In the genomic region with DNA sequence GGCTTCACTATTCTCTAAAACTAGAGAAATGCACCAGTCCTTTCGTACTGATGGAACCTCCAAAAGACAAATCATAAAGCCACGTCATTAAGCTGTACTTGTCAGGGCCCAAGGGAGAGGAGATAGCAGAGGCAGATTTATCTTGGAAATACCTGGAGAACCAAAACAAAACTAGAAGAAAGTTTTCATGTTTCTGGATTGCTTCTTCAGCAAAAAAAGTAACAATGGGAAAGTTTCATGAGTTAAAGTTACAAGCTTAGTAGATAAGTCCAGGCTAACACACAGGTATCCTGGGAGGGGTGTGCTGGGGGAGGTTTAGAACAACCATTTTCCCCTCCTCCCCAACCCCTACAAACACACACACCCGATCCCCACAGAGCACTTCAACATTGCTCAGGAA, we compare ENCODE assay signal across 19 cellular contexts. TPM values are rescaled to one million over a fixed set of nuclear protein-coding genes. Genes with fewer than 3 reads are reported as not detected.
DNase-seq lines count a peak whose midpoint lies in the region; ATAC-seq, FAIRE-seq and TF ChIP-seq lines count a peak whose summit lies in the region.
"Had no signal": no experiment of that assay in that cellular context is flagged by ENCODE, and none has a peak within 500 bp of the region (broad histone marks: within the 10 kb centered on the region; RNA-seq: fewer than 3 reads in every experiment).

No MANE protein-coding gene starts in this region.

- H3K9me3 ChIP-seq in HepG2 (ENCODE audit: low read length): no peaks in the 10 kb centered on the region
- no peaks in the 10 kb centered on the region for H3K9me3 ChIP-seq in right lobe of liver
- no peaks in the 10 kb centered on the region for H3K9me3 ChIP-seq in T-helper 17 cell (ENCODE audit: control insufficient read depth, low read length, poor library complexity, severe bottlenecking)
- H3K9me3 ChIP-seq in hepatocyte (ENCODE audit: low read depth): no peaks in the 10 kb centered on the region
- H3K9me3 ChIP-seq: BE2C, SJSA1 had no signal

- H2AFZ ChIP-seq in HepG2 (ENCODE audit: low read length) (no peak overlapping the region), hepatocyte (no peak overlapping the region)

- intact Hi-C loops in HepG2 (cut with micrococcal nuclease; ENCODE audit: unreplicated experiment): no loop called here
- intact Hi-C loops in right lobe of liver (cut with DNase I): no loop called here

- peaks cover 91% of the 10 kb centered on the region for H3K4me1 ChIP-seq in HepG2 (ENCODE audit: insufficient read depth, low read length)
- peaks cover 0 to 66% (median 25%) of the 10 kb centered on the region in 4 donors for H3K4me1 ChIP-seq in right lobe of liver
- peaks cover 92% of the 10 kb centered on the region for H3K4me1 ChIP-seq in hepatocyte (ENCODE audit: insufficient read depth)

- H3K4me2 ChIP-seq in HepG2 (ENCODE audit: low read depth, low read length) (0 out of 2 replicates have a peak overlapping the region, but pooled peaks have one; percentile 16), hepatocyte (no peak overlapping the region)

- CTCF ChIA-PET in HepG2 (lab: Yijun Ruan, JAX; ENCODE audit: low intra/inter-chr PET ratio, low total read pairs): no interaction called here

- POLR2A ChIA-PET in HepG2 (lab: Yijun Ruan, JAX): interaction anchor here (1.4 to 3.4 kb wide), 2 partner anchors 22 to 52 kb away, joined by 3 to 13 read pairs; a partner anchor contains a TSS

- TF ChIP-seq CTCF in HepG2 (CRISPR knock-in tag; IDR thresholded peaks at IDR 0.05) (no peak), right lobe of liver (IDR thresholded peaks at IDR 0.05) (no peak), hepatocyte (IDR thresholded peaks at IDR 0.05; ENCODE audit: poor library complexity) (no peak)

- H3K27ac ChIP-seq in HepG2 (ENCODE audit: extremely low read length, insufficient read depth, low read length) (peak overlapping the region; percentile 15), right lobe of liver (no peak overlapping the region), hepatocyte (peak overlapping the region; percentile 82)
- H3K27ac ChIP-seq: SJSA1 had no signal

- no peak overlapping the region for H3K4me3 Mint-ChIP-seq in T-helper 17 cell

- H3K36me3 Mint-ChIP-seq in T-helper 17 cell (ENCODE audit: low read depth): no peaks in the 10 kb centered on the region

- H3K79me2 ChIP-seq in HepG2 (ENCODE audit: insufficient read depth, low read length): peaks cover 95% of the 10 kb centered on the region
- peaks cover 95% of the 10 kb centered on the region for H3K79me2 ChIP-seq in hepatocyte

- peaks cover 54% of the 10 kb centered on the region for H3K4me1 Mint-ChIP-seq in T-helper 17 cell

- no peaks in the 10 kb centered on the region for H3K9me2 ChIP-seq in hepatocyte (replicated peaks; ENCODE audit: insufficient read depth)

- H3K27ac Mint-ChIP-seq in T-helper 17 cell: peak overlapping the region; percentile 61

- no peaks in the 10 kb centered on the region for H3K27me3 Mint-ChIP-seq in T-helper 17 cell

- no peak for TF ChIP-seq RAD21 in HepG2 (CRISPR knock-in tag; IDR thresholded peaks at IDR 0.05)

- FAIRE-seq in HepG2 (lab: Jason Lieb, UNC): no peak
- FAIRE-seq: islet of Langerhans had no signal

- H3K36me3 ChIP-seq in HepG2 (replicated peaks in 1 of 2; ENCODE audit: control insufficient read depth in 1 of 2, insufficient read depth in 2 of 2, low read length in 2 of 2) (peaks cover 8 to 15% of the 10 kb centered on the region in 2 experiments; a peak in 3 of 5 replicates), right lobe of liver (no peaks in the 10 kb centered on the region), hepatocyte (replicated peaks; ENCODE audit: insufficient read depth, low read depth) (no peaks in the 10 kb centered on the region)

- TF ChIP-seq EP300 in HepG2 (IDR thresholded peaks at IDR 0.05; ENCODE audit: low read depth in 2 of 2, low read length in 2 of 2): no peak
- TF ChIP-seq EP300 in HepG2 (CRISPR knock-in tag; IDR thresholded peaks at IDR 0.05; ENCODE audit: borderline replicate concordance): no peak

- BruUV-seq in HepG2 (replicated peaks; lab: Mats Ljungman, UMichigan): no TSS peak

- H3K27me3 ChIP-seq in HepG2 (ENCODE audit: control insufficient read depth in 1 of 2, insufficient read depth in 2 of 2, low read length in 2 of 2) (no peaks in the 10 kb centered on the region), right lobe of liver (no peaks in the 10 kb centered on the region), hepatocyte (no peaks in the 10 kb centered on the region)
- H3K27me3 ChIP-seq: BE2C, dorsolateral prefrontal cortex, SJSA1 had no signal

- 90% methylated on average over 3 of the region's 3 CpGs for WGBS in HepG2 (ENCODE audit: low lambda C conversion rate)
- 83% methylated on average over 2 of the region's 3 CpGs for WGBS in right lobe of liver (ENCODE audit: insufficient coverage, low coverage, low lambda C conversion rate, missing lambda C conversion rate)
- WGBS in hepatocyte (ENCODE audit: low lambda C conversion rate, missing lambda C conversion rate): 61% methylated on average over 3 of the region's 3 CpGs

- H3K4me3 ChIP-seq in HepG2 (replicated peaks in 1 of 3; ENCODE audit: insufficient read depth in 1 of 3, low read depth in 2 of 3, low read length in 3 of 3) (no peak overlapping the region), right lobe of liver (no peak overlapping the region), hepatocyte (no peak overlapping the region)
- H3K4me3 ChIP-seq: dorsolateral prefrontal cortex, SJSA1 had no signal

- ATAC-seq in HepG2 (no peak), right lobe of liver (no peak), T-helper 17 cell (no peak)

- H3K9ac ChIP-seq in HepG2 (ENCODE audit: insufficient read depth, low read depth, low read length): no peak overlapping the region

- H4K20me1 ChIP-seq in HepG2 (ENCODE audit: insufficient read depth, low read length) (peaks cover 5% of the 10 kb centered on the region; the same call in 1 of the 2 replicates), hepatocyte (ENCODE audit: insufficient read depth, poor library complexity, severe bottlenecking) (peaks cover 83% of the 10 kb centered on the region)

- in situ Hi-C loops in HepG2 (cut with HindIII; ENCODE audit: extremely low pct_ligation_motif_present, low pct_unique_long_range_greater_than_20kb): no loop called here

- DNase-seq in HepG2 (ENCODE audit: low spot score): no peak
- no peak for DNase-seq in right lobe of liver
- DNase-seq in T-helper 17 cell: no peak
- DNase-seq in hepatocyte (ENCODE audit: low spot score): no peak
- no peak for DNase-seq in NK-92 treated with Interleukin-12 subunit alpha and Interleukin-12 subunit beta, amount 100 ng/mL, for 24 hours (lab: John Stamatoyannopoulos, UW)
- DNase-seq in T-helper 9 cell: no peak
- DNase-seq in cerebellum (ENCODE audit: low spot score): no peak
- DNase-seq: activated CD4-positive, alpha-beta T cell treated with anti-CD3 and anti-CD28 coated beads, Interleukin-2, amount 50 U/mL, for 4 hours; activated effector memory CD4-positive, alpha-beta T cell treated with anti-CD3 and anti-CD28 coated beads, Interleukin-2, amount 50 U/mL, for 16 hours; BE2C; DND-41; dorsolateral prefrontal cortex; erythroblast; H7; NCI-H446; stimulated activated CD4-positive, alpha-beta T cell treated with anti-CD3 and anti-CD28 coated beads, Interleukin-4, amount 100 ng/mL, for 24 hours; stimulated activated CD8-positive, alpha-beta memory T cell treated with anti-CD3 and anti-CD28 coated beads, Interleukin-4, amount 100 ng/mL, for 48 hours had no signal

- TF ChIP-seq POLR2A in HepG2 (IDR thresholded peaks at IDR 0.05; ENCODE audit: insufficient read depth in 1 of 2, low read depth in 2 of 2, low read length in 2 of 2): no peak
- no peak for TF ChIP-seq POLR2A in right lobe of liver (IDR thresholded peaks at IDR 0.05)

RNA-seq across cellular contexts. Expression of a gene that starts 21.6 kb away (rescaled TPM):
- total RNA-seq in HepG2 (2016; rRNA removed; fragmentation: Illumina TruSeq; extraction: Trizol) (37.2 and 39.5 TPM in 2 replicates), right lobe of liver (10 to 100 TPM; 21.7 to 49.5 (median 24.5) TPM), T-helper 17 cell (10 to 100 TPM; 76.8 to 86.9 TPM), hepatocyte (51.0 and 78.1 TPM in 2 replicates), cerebellum (38.9 TPM)
- 15.1 and 18.2 TPM in 2 replicates for total RNA-seq in HepG2 (2016; cell fraction: cytosol; rRNA removed; fragmentation: Illumina TruSeq; extraction: Trizol; ENCODE audit: low read depth)
- total RNA-seq in HepG2 (2016; cell fraction: insoluble cytoplasmic fraction; rRNA removed; fragmentation: Illumina TruSeq; extraction: Trizol): 27.1 and 40.8 TPM in 2 replicates
- 19.4 and 20.4 TPM in 2 replicates for total RNA-seq in HepG2 (2016; cell fraction: membrane; rRNA removed; fragmentation: Illumina TruSeq; extraction: Trizol)
- 47.7 and 56.8 TPM in 2 replicates for total RNA-seq in HepG2 (2016; cell fraction: nucleus; rRNA removed; fragmentation: Illumina TruSeq; extraction: Trizol)
- polyA plus RNA-seq in HepG2 (2011; rRNA removed) (149 and 151 TPM in 2 replicates), hepatocyte (10.4 and 16.4 TPM in 2 replicates)
- 91.7 and 149 TPM in 2 replicates for polyA plus RNA-seq in HepG2 (2011; cell fraction: cytosol; rRNA removed)
- 233 and 293 TPM in 2 replicates for polyA plus RNA-seq in HepG2 (2011; cell fraction: nucleus; rRNA removed)
- 62.1 and 64.6 TPM in 2 replicates for polyA plus RNA-seq in HepG2 (2012)
- polyA plus RNA-seq in HepG2 (2016; cell fraction: cytosol; fragmentation: Illumina TruSeq; extraction: Trizol; ENCODE audit: low read depth): 10.3 and 11.7 TPM in 2 replicates
- polyA plus RNA-seq in HepG2 (2016; cell fraction: insoluble cytoplasmic fraction; fragmentation: Illumina TruSeq; extraction: Trizol; ENCODE audit: low read depth): 53.5 and 62.0 TPM in 2 replicates
- 18.2 and 24.3 TPM in 2 replicates for polyA plus RNA-seq in HepG2 (2016; cell fraction: membrane; fragmentation: Illumina TruSeq; extraction: Trizol; ENCODE audit: low read depth)
- polyA plus RNA-seq in HepG2 (2016; cell fraction: nucleus; fragmentation: Illumina TruSeq; extraction: Trizol; ENCODE audit: insufficient read depth, low read depth): 127 and 170 TPM in 2 replicates
- 43.2 and 193 TPM in 2 replicates for polyA minus RNA-seq in HepG2 (2011; rRNA and poly(A)+ RNA removed; ENCODE audit: low replicate concordance)
- polyA minus RNA-seq in HepG2 (2011; cell fraction: cytosol; rRNA and poly(A)+ RNA removed): 76.9 and 86.6 TPM in 2 replicates
- 74.3 and 80.3 TPM in 2 replicates for polyA minus RNA-seq in HepG2 (2011; cell fraction: nucleus; rRNA and poly(A)+ RNA removed)

RNA-seq across cellular contexts. Expression of a gene that starts 42.3 kb away (rescaled TPM):
- total RNA-seq in HepG2 (2016; rRNA removed; fragmentation: Illumina TruSeq; extraction: Trizol) (1.7 and 3.1 TPM in 2 replicates), right lobe of liver (1 to 10 TPM; 1.1 to 7.9 (median 5.0) TPM), T-helper 17 cell (10 to 100 TPM; 41.0 to 47.1 TPM), hepatocyte (7.5 and 15.5 TPM in 2 replicates), cerebellum (4.4 TPM)
- 0.40 and 0.53 TPM in 2 replicates for total RNA-seq in HepG2 (2016; cell fraction: cytosol; rRNA removed; fragmentation: Illumina TruSeq; extraction: Trizol; ENCODE audit: low read depth)
- total RNA-seq in HepG2 (2016; cell fraction: insoluble cytoplasmic fraction; rRNA removed; fragmentation: Illumina TruSeq; extraction: Trizol): 1.1 and 3.0 TPM in 2 replicates
- total RNA-seq in HepG2 (2016; cell fraction: membrane; rRNA removed; fragmentation: Illumina TruSeq; extraction: Trizol): 1.2 and 1.4 TPM in 2 replicates
- 2.6 and 2.9 TPM in 2 replicates for total RNA-seq in HepG2 (2016; cell fraction: nucleus; rRNA removed; fragmentation: Illumina TruSeq; extraction: Trizol)
- polyA plus RNA-seq in HepG2 (2011; rRNA removed) (3.1 and 4.5 TPM in 2 replicates), hepatocyte (17.8 and 23.1 TPM in 2 replicates)
- polyA plus RNA-seq in HepG2 (2011; cell fraction: cytosol; rRNA removed): 2.9 and 3.5 TPM in 2 replicates
- 19.5 and 22.9 TPM in 2 replicates for polyA plus RNA-seq in HepG2 (2011; cell fraction: nucleus; rRNA removed)
- 1.8 and 1.9 TPM in 2 replicates for polyA plus RNA-seq in HepG2 (2012)
- polyA plus RNA-seq in HepG2 (2016; cell fraction: cytosol; fragmentation: Illumina TruSeq; extraction: Trizol; ENCODE audit: low read depth): 0.40 and 0.43 TPM in 2 replicates
- 1.1 and 1.4 TPM in 2 replicates for polyA plus RNA-seq in HepG2 (2016; cell fraction: insoluble cytoplasmic fraction; fragmentation: Illumina TruSeq; extraction: Trizol; ENCODE audit: low read depth)
- polyA plus RNA-seq in HepG2 (2016; cell fraction: membrane; fragmentation: Illumina TruSeq; extraction: Trizol; ENCODE audit: low read depth): 0.61 and 0.87 TPM in 2 replicates
- 10.1 and 13.8 TPM in 2 replicates for polyA plus RNA-seq in HepG2 (2016; cell fraction: nucleus; fragmentation: Illumina TruSeq; extraction: Trizol; ENCODE audit: insufficient read depth, low read depth)
- polyA minus RNA-seq in HepG2 (2011; rRNA and poly(A)+ RNA removed; ENCODE audit: low replicate concordance): 0.28 and 3.1 TPM in 2 replicates
- 0.40 and 1.1 TPM in 2 replicates for polyA minus RNA-seq in HepG2 (2011; cell fraction: cytosol; rRNA and poly(A)+ RNA removed)
- 3.0 and 3.1 TPM in 2 replicates for polyA minus RNA-seq in HepG2 (2011; cell fraction: nucleus; rRNA and poly(A)+ RNA removed)

RNA-seq across cellular contexts. Expression of a gene that starts 51.7 kb away (rescaled TPM):
- total RNA-seq in HepG2 (2016; rRNA removed; fragmentation: Illumina TruSeq; extraction: Trizol) (1.2 and 2.4 TPM in 2 replicates), right lobe of liver (1 to 10 TPM; 1.7 to 3.9 (median 2.8) TPM), T-helper 17 cell (10 to 100 TPM; 24.6 TPM), hepatocyte (4.3 and 5.9 TPM in 2 replicates), cerebellum (5.9 TPM)
- total RNA-seq in HepG2 (2016; cell fraction: cytosol; rRNA removed; fragmentation: Illumina TruSeq; extraction: Trizol; ENCODE audit: low read depth): 1.2 and 2.0 TPM in 2 replicates
- total RNA-seq in HepG2 (2016; cell fraction: insoluble cytoplasmic fraction; rRNA removed; fragmentation: Illumina TruSeq; extraction: Trizol): 1.1 and 2.6 TPM in 2 replicates
- total RNA-seq in HepG2 (2016; cell fraction: membrane; rRNA removed; fragmentation: Illumina TruSeq; extraction: Trizol): 1.6 and 2.0 TPM in 2 replicates
- total RNA-seq in HepG2 (2016; cell fraction: nucleus; rRNA removed; fragmentation: Illumina TruSeq; extraction: Trizol): 2.4 and 2.8 TPM in 2 replicates
- polyA plus RNA-seq in HepG2 (2011; rRNA removed) (2.4 and 3.1 TPM in 2 replicates), hepatocyte (3.1 and 4.5 TPM in 2 replicates)
- 1.3 and 1.9 TPM in 2 replicates for polyA plus RNA-seq in HepG2 (2011; cell fraction: cytosol; rRNA removed)
- 12.9 and 13.7 TPM in 2 replicates for polyA plus RNA-seq in HepG2 (2011; cell fraction: nucleus; rRNA removed)
- polyA plus RNA-seq in HepG2 (2012): 0.61 and 1.0 TPM in 2 replicates
- polyA plus RNA-seq in HepG2 (2016; cell fraction: cytosol; fragmentation: Illumina TruSeq; extraction: Trizol; ENCODE audit: low read depth): 0.49 and 0.65 TPM in 2 replicates
- polyA plus RNA-seq in HepG2 (2016; cell fraction: insoluble cytoplasmic fraction; fragmentation: Illumina TruSeq; extraction: Trizol; ENCODE audit: low read depth): 0.78 and 1.4 TPM in 2 replicates
- 0.82 and 0.91 TPM in 2 replicates for polyA plus RNA-seq in HepG2 (2016; cell fraction: membrane; fragmentation: Illumina TruSeq; extraction: Trizol; ENCODE audit: low read depth)
- 4.8 and 5.0 TPM in 2 replicates for polyA plus RNA-seq in HepG2 (2016; cell fraction: nucleus; fragmentation: Illumina TruSeq; extraction: Trizol; ENCODE audit: insufficient read depth, low read depth)
- 0.33 and 2.8 TPM in 2 replicates for polyA minus RNA-seq in HepG2 (2011; rRNA and poly(A)+ RNA removed; ENCODE audit: low replicate concordance)
- polyA minus RNA-seq in HepG2 (2011; cell fraction: cytosol; rRNA and poly(A)+ RNA removed): 0.59 and 1.2 TPM in 2 replicates
- polyA minus RNA-seq in HepG2 (2011; cell fraction: nucleus; rRNA and poly(A)+ RNA removed): 3.7 and 4.2 TPM in 2 replicates

RNA-seq across cellular contexts. Expression of a gene that starts 52.7 kb away (rescaled TPM):
- total RNA-seq in HepG2 (2016; rRNA removed; fragmentation: Illumina TruSeq; extraction: Trizol) (378 and 396 TPM in 2 replicates), right lobe of liver (100 to 1,000 TPM; 108 to 161 (median 157) TPM), T-helper 17 cell (100 to 1,000 TPM; 102 to 108 TPM), hepatocyte (158 and 171 TPM in 2 replicates), cerebellum (68.1 TPM)
- 206 and 277 TPM in 2 replicates for total RNA-seq in HepG2 (2016; cell fraction: cytosol; rRNA removed; fragmentation: Illumina TruSeq; extraction: Trizol; ENCODE audit: low read depth)
- 384 and 456 TPM in 2 replicates for total RNA-seq in HepG2 (2016; cell fraction: insoluble cytoplasmic fraction; rRNA removed; fragmentation: Illumina TruSeq; extraction: Trizol)
- total RNA-seq in HepG2 (2016; cell fraction: membrane; rRNA removed; fragmentation: Illumina TruSeq; extraction: Trizol): 192 and 280 TPM in 2 replicates
- 124 and 130 TPM in 2 replicates for total RNA-seq in HepG2 (2016; cell fraction: nucleus; rRNA removed; fragmentation: Illumina TruSeq; extraction: Trizol)
- polyA plus RNA-seq in HepG2 (2011; rRNA removed) (286 and 302 TPM in 2 replicates), hepatocyte (437 and 441 TPM in 2 replicates)
- 407 and 879 TPM in 2 replicates for polyA plus RNA-seq in HepG2 (2011; cell fraction: cytosol; rRNA removed)
- 341 and 384 TPM in 2 replicates for polyA plus RNA-seq in HepG2 (2011; cell fraction: nucleus; rRNA removed)
- polyA plus RNA-seq in HepG2 (2012): 182 and 188 TPM in 2 replicates
- polyA plus RNA-seq in HepG2 (2016; cell fraction: cytosol; fragmentation: Illumina TruSeq; extraction: Trizol; ENCODE audit: low read depth): 245 and 314 TPM in 2 replicates
- 420 and 459 TPM in 2 replicates for polyA plus RNA-seq in HepG2 (2016; cell fraction: insoluble cytoplasmic fraction; fragmentation: Illumina TruSeq; extraction: Trizol; ENCODE audit: low read depth)
- 204 and 246 TPM in 2 replicates for polyA plus RNA-seq in HepG2 (2016; cell fraction: membrane; fragmentation: Illumina TruSeq; extraction: Trizol; ENCODE audit: low read depth)
- 232 and 235 TPM in 2 replicates for polyA plus RNA-seq in HepG2 (2016; cell fraction: nucleus; fragmentation: Illumina TruSeq; extraction: Trizol; ENCODE audit: insufficient read depth, low read depth)
- polyA minus RNA-seq in HepG2 (2011; rRNA and poly(A)+ RNA removed; ENCODE audit: low replicate concordance): 32.1 and 88.3 TPM in 2 replicates
- 38.6 and 41.0 TPM in 2 replicates for polyA minus RNA-seq in HepG2 (2011; cell fraction: cytosol; rRNA and poly(A)+ RNA removed)
- 16.5 and 21.2 TPM in 2 replicates for polyA minus RNA-seq in HepG2 (2011; cell fraction: nucleus; rRNA and poly(A)+ RNA removed)

Comparison
In these comparisons a context has a peak if more than half of its experiments do, and no peak if none do; other contexts are left out.
1. H3K27ac ChIP-seq: peak in HepG2 (single experiment) and hepatocyte (single experiment); none in right lobe of liver (0 of 3).